ENCODE assay signal across 14 cellular contexts in genomic region chr2:240248981-240249422, GRCh38.
DNase-seq lines count a peak whose midpoint lies in the region; ATAC-seq and TF ChIP-seq lines count a peak whose summit lies in the region.
"Had no signal": no experiment of that assay in that cellular context is flagged by ENCODE, and none has a peak within 500 bp of the region (broad histone marks: within the 10 kb centered on the region; RNA-seq: fewer than 3 reads in every experiment).

No MANE protein-coding gene starts in this region.

- H3K4ac ChIP-seq in neuronal stem cell (ENCODE audit: low read length) = no peak overlapping the region

- no peaks in the 10 kb centered on the region for H3K4me1 Mint-ChIP-seq in activated naive CD4-positive, alpha-beta T cell treated with anti-CD3 and anti-CD28 coated beads for 36 hours (ENCODE audit: low read depth)

- no peak overlapping the region for H3K23ac ChIP-seq in neuronal stem cell (ENCODE audit: low read depth, low read length, poor library complexity)

- H3K79me1 ChIP-seq in neuronal stem cell (ENCODE audit: low read depth, low read length) = no peaks in the 10 kb centered on the region

- H3K4me1 ChIP-seq in right cardiac atrium (ENCODE audit: control insufficient read depth, insufficient read depth, low read length) = peaks cover 11% of the 10 kb centered on the region
- H3K4me1 ChIP-seq in colonic mucosa = no peaks in the 10 kb centered on the region
- H3K4me1 ChIP-seq in neuronal stem cell (ENCODE audit: control insufficient read depth in 2 of 2, insufficient read depth in 1 of 2, low read depth in 1 of 2, low read length in 2 of 2) = peaks cover 28 to 30% of the 10 kb centered on the region in 2 donors
- H3K4me1 ChIP-seq in vagina = peaks cover 55% of the 10 kb centered on the region

- H3K36me3 ChIP-seq in colonic mucosa = no peaks in the 10 kb centered on the region
- no peaks in the 10 kb centered on the region for H3K36me3 ChIP-seq in neuronal stem cell (replicated peaks in 1 of 2; ENCODE audit: control insufficient read depth in 2 of 2, insufficient read depth in 2 of 2, low read length in 2 of 2)
- H3K36me3 ChIP-seq in vagina = no peaks in the 10 kb centered on the region

- TF ChIP-seq POLR2A in vagina (IDR thresholded peaks at IDR 0.05) = no peak

- no peak overlapping the region for H3K9ac ChIP-seq in colonic mucosa (ENCODE audit: low read depth in 2 of 2, low read length in 2 of 2)
- peak overlapping the region; percentile 1 for H3K9ac ChIP-seq in neuronal stem cell (ENCODE audit: low read depth, low read length, poor library complexity)

- CTCF ChIA-PET in activated naive CD4-positive, alpha-beta T cell treated with anti-CD3 and anti-CD28 coated beads for 36 hours (lab: Charles Lee) = interaction anchor here (0.6 kb wide), 1 partner anchor 91 kb away, joined by 3 read pairs; no protein-coding TSS in a partner anchor

- H2AFZ ChIP-seq in neuronal stem cell (ENCODE audit: low read length) = no peak overlapping the region

- H2BK120ac ChIP-seq in neuronal stem cell (ENCODE audit: low read depth, low read length) = peak overlapping the region; percentile 4

- H3K4me3 Mint-ChIP-seq in activated naive CD4-positive, alpha-beta T cell treated with anti-CD3 and anti-CD28 coated beads for 36 hours = no peak overlapping the region
- H3K4me3 Mint-ChIP-seq: HFFc6 had no signal

- no peaks in the 10 kb centered on the region for H3K9me3 Mint-ChIP-seq in activated naive CD4-positive, alpha-beta T cell treated with anti-CD3 and anti-CD28 coated beads for 36 hours
- H3K9me3 Mint-ChIP-seq: HFFc6 had no signal

- no peak overlapping the region for H4K8ac ChIP-seq in neuronal stem cell (ENCODE audit: low read depth, low read length)

- intact Hi-C loops in right cardiac atrium (cut with DNase I) (no loop called here), left ventricle myocardium superior (cut with micrococcal nuclease) (no loop called here), colonic mucosa (cut with DNase I) (no loop called here), vagina (cut with DNase I) (no loop called here)
- intact Hi-C loops in activated naive CD4-positive, alpha-beta T cell treated with anti-CD3 and anti-CD28 coated beads for 36 hours (cut with micrococcal nuclease) = no loop called here

- TF ChIP-seq CTCF in colonic mucosa (IDR thresholded peaks at IDR 0.05) (no peak), vagina (IDR thresholded peaks at IDR 0.05) (no peak)

- no peak overlapping the region for H3K4me2 ChIP-seq in neuronal stem cell (ENCODE audit: insufficient read depth, low read length, poor library complexity, severe bottlenecking)

- peak overlapping the region; percentile 11 for H4K91ac ChIP-seq in neuronal stem cell (ENCODE audit: low read depth, low read length, poor library complexity)

- peaks cover 12% of the 10 kb centered on the region for H3K27me3 Mint-ChIP-seq in activated naive CD4-positive, alpha-beta T cell treated with anti-CD3 and anti-CD28 coated beads for 36 hours (ENCODE audit: low read depth)

- H3K27me3 ChIP-seq in right cardiac atrium (ENCODE audit: control insufficient read depth, insufficient read depth) (no peaks in the 10 kb centered on the region), colonic mucosa (no peaks in the 10 kb centered on the region), neuronal stem cell (ENCODE audit: control insufficient read depth in 3 of 3, insufficient read depth in 3 of 3, low read depth in 1 of 3, low read length in 3 of 3) (no peaks in the 10 kb centered on the region), vagina (no peaks in the 10 kb centered on the region)

- peak overlapping the region; percentile 48 for H3K14ac ChIP-seq in neuronal stem cell (ENCODE audit: low read length)

- H2AK5ac ChIP-seq in neuronal stem cell (ENCODE audit: low read depth, low read length) = peak overlapping the region; percentile 99

- no peak overlapping the region for H2BK12ac ChIP-seq in neuronal stem cell (ENCODE audit: low read length)

- H3K27ac ChIP-seq in right cardiac atrium (ENCODE audit: low read length) (no peak overlapping the region), colonic mucosa (no peak overlapping the region), neuronal stem cell (replicated peaks; ENCODE audit: low read length) (no peak overlapping the region), vagina (no peak overlapping the region)

- H3K9me3 ChIP-seq in right cardiac atrium (ENCODE audit: control insufficient read depth, low read length) (no peaks in the 10 kb centered on the region), colonic mucosa (no peaks in the 10 kb centered on the region), neuronal stem cell (replicated peaks in 1 of 2; ENCODE audit: control insufficient read depth in 2 of 2, insufficient read depth in 1 of 2, low read depth in 1 of 2, low read length in 2 of 2) (no peaks in the 10 kb centered on the region), vagina (no peaks in the 10 kb centered on the region)

- DNase-seq in right cardiac atrium (peak in 2 of 3 donors; percentile 52 to 56), left ventricle myocardium superior (no peak), colonic mucosa (peak; percentile 9), neuronal stem cell (ENCODE audit: low spot score) (no peak), vagina (ENCODE audit: extremely low spot score in 2 of 2) (peak; percentile 76 to 93), NCI-H2227 treated with DMSO at 0.1 percent for 48 hours (lab: John Stamatoyannopoulos, UW) (no peak)
- no peak for DNase-seq in activated naive CD4-positive, alpha-beta T cell treated with anti-CD3 and anti-CD28 coated beads for 36 hours
- DNase-seq: activated gamma-delta T cell; foreskin melanocyte; HFFc6; NCI-H1417 treated with DMSO at 0.1 percent for 48 hours; NK-92 treated with Interleukin-12 subunit alpha and Interleukin-12 subunit beta, amount 100 ng/mL, for 24 hours had no signal

- peak overlapping the region; percentile 28 for H2BK15ac ChIP-seq in neuronal stem cell (ENCODE audit: low read length)

- H3K4me3 ChIP-seq in right cardiac atrium (ENCODE audit: low read length) (no peak overlapping the region), colonic mucosa (no peak overlapping the region), neuronal stem cell (ENCODE audit: low read length in 2 of 2) (peak overlapping the region in 1 of 2 donors; percentile 11), vagina (no peak overlapping the region)

- H2BK5ac ChIP-seq in neuronal stem cell (ENCODE audit: low read length) = peak overlapping the region; percentile 33

- H3K36me3 Mint-ChIP-seq in activated naive CD4-positive, alpha-beta T cell treated with anti-CD3 and anti-CD28 coated beads for 36 hours (ENCODE audit: low read depth) = no peaks in the 10 kb centered on the region

- no peak overlapping the region for H3K27ac Mint-ChIP-seq in activated naive CD4-positive, alpha-beta T cell treated with anti-CD3 and anti-CD28 coated beads for 36 hours
- H3K27ac Mint-ChIP-seq: HFFc6 had no signal

- ATAC-seq in right cardiac atrium (no peak), left ventricle myocardium superior (no peak), GM21576 (IDR thresholded peaks at IDR 0.05; ENCODE audit: unreplicated experiment) (no peak)
- ATAC-seq: sciatic nerve had no signal

- H3K18ac ChIP-seq in neuronal stem cell (ENCODE audit: low read length) = peak overlapping the region; percentile 97

- WGBS in right cardiac atrium = 86% methylated on average over 10 of the region's 10 CpGs
- WGBS in neuronal stem cell (ENCODE audit: extremely low coverage in 2 of 2, insufficient read length in 2 of 2, insufficient replicate concordance in 1 of 2), 2 donors = no CpG with 5 or more reads among the region's 10 CpGs

Comparison
In these comparisons a context has a peak if more than half of its experiments do, and no peak if none do; other contexts are left out.
1. DNase-seq: peak in right cardiac atrium (2 of 3), colonic mucosa (single experiment) and vagina (2 of 2); none in left ventricle myocardium superior (single experiment), neuronal stem cell (single experiment), NCI-H2227 treated with DMSO at 0.1 percent for 48 hours (single experiment) and activated naive CD4-positive, alpha-beta T cell treated with anti-CD3 and anti-CD28 coated beads for 36 hours (single experiment).